In genomic region chr10:101919026-101919784, GRCh38 we compare ENCODE assay signal across 18 cellular contexts.
"Had no signal": no experiment of that assay in that cellular context is flagged by ENCODE, and none has a peak within 500 bp of the region (broad histone marks: within the 10 kb centered on the region; RNA-seq: fewer than 3 reads in every experiment).

No MANE protein-coding gene starts in this region.

- H3K27ac ChIP-seq: testis, upper lobe of left lung had no signal

- ATAC-seq: activated CD4-positive, CD25-positive, alpha-beta regulatory T cell treated with anti-CD3 and anti-CD28 coated beads, Interleukin-2, amount 50 U/mL, for 24 hours; activated naive CD8-positive, alpha-beta T cell treated with anti-CD3 and anti-CD28 coated beads, Interleukin-2, amount 50 U/mL, for 24 hours; natural killer cell treated with Interleukin-12 subunit alpha and Interleukin-12 subunit beta and Interleukin-15 and Interleukin-18, amount 100 ng/mL, for 72 hours; sciatic nerve had no signal

- H3K9me3 ChIP-seq: testis, upper lobe of left lung had no signal

- H3K9me3 Mint-ChIP-seq: activated CD4-positive, alpha-beta memory T cell treated with anti-CD3 and anti-CD28 coated beads, Interleukin-2, amount 10 ng/mL, durations not matched to agents 7 days and 5 days; activated CD4-positive, alpha-beta T cell treated with anti-CD3 and anti-CD28 coated beads, Interleukin-2, amount 10 ng/mL, durations not matched to agents 24 days and 14 days; activated naive CD8-positive, alpha-beta T cell treated with anti-CD3 and anti-CD28 coated beads, Interleukin-2, amount 50 U/mL, for 24 hours; natural killer cell treated with Interleukin-12 subunit alpha and Interleukin-12 subunit beta and Interleukin-15 and Interleukin-18, amount 100 ng/mL, for 72 hours; T-helper 1 cell treated with Interleukin-12 subunit alpha and Interleukin-12 subunit beta and Interleukin-4 antibody, amounts not matched to agents 30 μg/mL and 1 μg/mL, for 36 hours had no signal

- H3K27ac Mint-ChIP-seq: activated CD4-positive, alpha-beta memory T cell treated with anti-CD3 and anti-CD28 coated beads, Interleukin-2, amount 10 ng/mL, durations not matched to agents 7 days and 5 days; activated CD4-positive, alpha-beta T cell treated with anti-CD3 and anti-CD28 coated beads, Interleukin-2, amount 10 ng/mL, durations not matched to agents 24 days and 14 days; activated naive CD8-positive, alpha-beta T cell treated with anti-CD3 and anti-CD28 coated beads, Interleukin-2, amount 50 U/mL, for 24 hours; natural killer cell treated with Interleukin-12 subunit alpha and Interleukin-12 subunit beta and Interleukin-15 and Interleukin-18, amount 100 ng/mL, for 72 hours; T-helper 1 cell treated with Interleukin-12 subunit alpha and Interleukin-12 subunit beta and Interleukin-4 antibody, amounts not matched to agents 30 μg/mL and 1 μg/mL, for 36 hours had no signal

- DNase-seq: activated CD4-positive, alpha-beta memory T cell treated with anti-CD3 and anti-CD28 coated beads, Interleukin-2, amount 10 ng/mL, durations not matched to agents 7 days and 5 days; activated CD4-positive, alpha-beta T cell treated with anti-CD3 and anti-CD28 coated beads, Interleukin-2, amount 10 ng/mL, durations not matched to agents 24 days and 14 days; activated gamma-delta T cell; activated naive CD4-positive, alpha-beta T cell treated with anti-CD3 and anti-CD28 coated beads, Interleukin-2, amount 50 U/mL, for 16 hours; activated naive CD8-positive, alpha-beta T cell treated with anti-CD3 and anti-CD28 coated beads, Interleukin-2, amount 50 U/mL, for 24 hours; activated T-cell treated with anti-CD3 and anti-CD28 coated beads for 4 hours; kidney glomerular epithelial cell; midbrain; occipital lobe; small intestine; stimulated activated CD4-positive, alpha-beta T cell treated with anti-CD3 and anti-CD28 coated beads, Interleukin-2, amount 100 ng/mL, for 24 hours; stimulated activated naive CD4-positive, alpha-beta T cell; testis; upper lobe of left lung had no signal

- H3K27me3 Mint-ChIP-seq: activated CD4-positive, alpha-beta memory T cell treated with anti-CD3 and anti-CD28 coated beads, Interleukin-2, amount 10 ng/mL, durations not matched to agents 7 days and 5 days; activated CD4-positive, alpha-beta T cell treated with anti-CD3 and anti-CD28 coated beads, Interleukin-2, amount 10 ng/mL, durations not matched to agents 24 days and 14 days; activated naive CD8-positive, alpha-beta T cell treated with anti-CD3 and anti-CD28 coated beads, Interleukin-2, amount 50 U/mL, for 24 hours; natural killer cell treated with Interleukin-12 subunit alpha and Interleukin-12 subunit beta and Interleukin-15 and Interleukin-18, amount 100 ng/mL, for 72 hours had no signal

- H3K4me3 ChIP-seq: testis, upper lobe of left lung had no signal

- H3K4me3 Mint-ChIP-seq: activated CD4-positive, alpha-beta memory T cell treated with anti-CD3 and anti-CD28 coated beads, Interleukin-2, amount 10 ng/mL, durations not matched to agents 7 days and 5 days; activated CD4-positive, alpha-beta T cell treated with anti-CD3 and anti-CD28 coated beads, Interleukin-2, amount 10 ng/mL, durations not matched to agents 24 days and 14 days; activated naive CD8-positive, alpha-beta T cell treated with anti-CD3 and anti-CD28 coated beads, Interleukin-2, amount 50 U/mL, for 24 hours; natural killer cell treated with Interleukin-12 subunit alpha and Interleukin-12 subunit beta and Interleukin-15 and Interleukin-18, amount 100 ng/mL, for 72 hours; T-helper 1 cell treated with Interleukin-12 subunit alpha and Interleukin-12 subunit beta and Interleukin-4 antibody, amounts not matched to agents 30 μg/mL and 1 μg/mL, for 36 hours had no signal

- H3K27me3 ChIP-seq: testis, upper lobe of left lung had no signal

- H3K4me1 ChIP-seq: upper lobe of left lung had no signal
